2 cellular contexts compared by ENCODE assay signal in the genomic region with DNA sequence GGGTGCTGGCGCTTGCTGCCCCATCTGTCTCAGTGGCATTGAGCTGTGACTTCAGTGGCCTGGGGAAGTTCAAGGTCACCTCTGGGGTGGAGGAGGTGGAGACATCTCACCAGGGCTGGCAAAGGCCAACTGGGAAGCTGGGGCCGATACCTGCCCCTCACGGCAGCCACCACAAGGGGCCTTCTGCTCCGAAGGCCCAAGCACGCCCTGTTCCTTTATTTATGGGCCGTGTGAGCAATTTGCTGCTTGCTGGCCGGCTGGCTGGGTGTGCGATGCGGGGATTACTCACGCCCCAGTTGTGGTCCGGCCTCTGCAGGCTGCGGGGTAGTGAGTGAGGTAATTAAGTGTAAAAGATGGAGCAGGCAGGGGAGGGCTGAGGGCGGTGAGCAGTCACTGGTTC.
TF ChIP-seq lines count a peak whose summit lies in the region.

No MANE protein-coding gene starts in this region.

TF ChIP-seq in SK-N-SH, 30 proteins besides CTCF, POLR2A, EP300 and RAD21:
- no peak for TF ChIP-seq IRF3 (IDR thresholded peaks at IDR 0.05; ENCODE audit: low read depth, low read length)
- TF ChIP-seq GABPA (IDR thresholded peaks at IDR 0.05; ENCODE audit: low read depth), result no peak
- TF ChIP-seq NRF1 (IDR thresholded peaks at IDR 0.05; ENCODE audit: low read depth, low read length), result no peak
- TF ChIP-seq YY1 (IDR thresholded peaks at IDR 0.05; ENCODE audit: low read depth), result no peak
- TF ChIP-seq, protein P1, sequence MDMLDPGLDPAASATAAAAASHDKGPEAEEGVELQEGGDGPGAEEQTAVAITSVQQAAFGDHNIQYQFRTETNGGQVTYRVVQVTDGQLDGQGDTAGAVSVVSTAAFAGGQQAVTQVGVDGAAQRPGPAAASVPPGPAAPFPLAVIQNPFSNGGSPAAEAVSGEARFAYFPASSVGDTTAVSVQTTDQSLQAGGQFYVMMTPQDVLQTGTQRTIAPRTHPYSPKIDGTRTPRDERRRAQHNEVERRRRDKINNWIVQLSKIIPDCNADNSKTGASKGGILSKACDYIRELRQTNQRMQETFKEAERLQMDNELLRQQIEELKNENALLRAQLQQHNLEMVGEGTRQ (IDR thresholded peaks at IDR 0.05; ENCODE audit: borderline replicate concordance, low read depth, low read length), result no peak

TF ChIP-seq in SK-N-SH treated with all-trans-retinoic acid at 6 μM for 48 hours, 23 proteins besides CTCF, POLR2A, EP300 and RAD21:
- TF ChIP-seq PATZ1 (CRISPR knock-in tag; IDR thresholded peaks at IDR 0.05; ENCODE audit: borderline replicate concordance), result no peak
- TF ChIP-seq TCF4 (CRISPR knock-in tag; IDR thresholded peaks at IDR 0.05; ENCODE audit: borderline replicate concordance), result no peak
- TF ChIP-seq PPARA (CRISPR knock-in tag; IDR thresholded peaks at IDR 0.05; ENCODE audit: borderline replicate concordance), result no peak
- no peak for TF ChIP-seq ZNF8 (CRISPR knock-in tag; IDR thresholded peaks at IDR 0.05)
- no peak for TF ChIP-seq ISL1 (CRISPR knock-in tag; IDR thresholded peaks at IDR 0.05)
- no peak for TF ChIP-seq ZFP3 (CRISPR knock-in tag; IDR thresholded peaks at IDR 0.05)
- no peak for TF ChIP-seq ZNF70 (CRISPR knock-in tag; IDR thresholded peaks at IDR 0.05)
- TF ChIP-seq, protein P2, sequence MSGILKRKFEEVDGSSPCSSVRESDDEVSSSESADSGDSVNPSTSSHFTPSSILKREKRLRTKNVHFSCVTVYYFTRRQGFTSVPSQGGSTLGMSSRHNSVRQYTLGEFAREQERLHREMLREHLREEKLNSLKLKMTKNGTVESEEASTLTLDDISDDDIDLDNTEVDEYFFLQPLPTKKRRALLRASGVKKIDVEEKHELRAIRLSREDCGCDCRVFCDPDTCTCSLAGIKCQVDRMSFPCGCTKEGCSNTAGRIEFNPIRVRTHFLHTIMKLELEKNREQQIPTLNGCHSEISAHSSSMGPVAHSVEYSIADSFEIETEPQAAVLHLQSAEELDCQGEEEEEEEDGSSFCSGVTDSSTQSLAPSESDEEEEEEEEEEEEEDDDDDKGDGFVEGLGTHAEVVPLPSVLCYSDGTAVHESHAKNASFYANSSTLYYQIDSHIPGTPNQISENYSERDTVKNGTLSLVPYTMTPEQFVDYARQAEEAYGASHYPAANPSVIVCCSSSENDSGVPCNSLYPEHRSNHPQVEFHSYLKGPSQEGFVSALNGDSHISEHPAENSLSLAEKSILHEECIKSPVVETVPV (CRISPR knock-in tag; IDR thresholded peaks at IDR 0.05), result no peak
- no peak for TF ChIP-seq POU6F1 (CRISPR knock-in tag; IDR thresholded peaks at IDR 0.05; ENCODE audit: borderline replicate concordance, low read depth)
- TF ChIP-seq TOX (CRISPR knock-in tag; IDR thresholded peaks at IDR 0.05; ENCODE audit: borderline replicate concordance), result no peak
- TF ChIP-seq ZFP30 (CRISPR knock-in tag; IDR thresholded peaks at IDR 0.05), result no peak
- TF ChIP-seq ZC3H10 (CRISPR knock-in tag; IDR thresholded peaks at IDR 0.05), result no peak
- no peak for TF ChIP-seq RARB (CRISPR knock-in tag; IDR thresholded peaks at IDR 0.05)
- no peak for TF ChIP-seq BACH2 (CRISPR knock-in tag; IDR thresholded peaks at IDR 0.05; ENCODE audit: borderline replicate concordance)
- TF ChIP-seq, protein P3, sequence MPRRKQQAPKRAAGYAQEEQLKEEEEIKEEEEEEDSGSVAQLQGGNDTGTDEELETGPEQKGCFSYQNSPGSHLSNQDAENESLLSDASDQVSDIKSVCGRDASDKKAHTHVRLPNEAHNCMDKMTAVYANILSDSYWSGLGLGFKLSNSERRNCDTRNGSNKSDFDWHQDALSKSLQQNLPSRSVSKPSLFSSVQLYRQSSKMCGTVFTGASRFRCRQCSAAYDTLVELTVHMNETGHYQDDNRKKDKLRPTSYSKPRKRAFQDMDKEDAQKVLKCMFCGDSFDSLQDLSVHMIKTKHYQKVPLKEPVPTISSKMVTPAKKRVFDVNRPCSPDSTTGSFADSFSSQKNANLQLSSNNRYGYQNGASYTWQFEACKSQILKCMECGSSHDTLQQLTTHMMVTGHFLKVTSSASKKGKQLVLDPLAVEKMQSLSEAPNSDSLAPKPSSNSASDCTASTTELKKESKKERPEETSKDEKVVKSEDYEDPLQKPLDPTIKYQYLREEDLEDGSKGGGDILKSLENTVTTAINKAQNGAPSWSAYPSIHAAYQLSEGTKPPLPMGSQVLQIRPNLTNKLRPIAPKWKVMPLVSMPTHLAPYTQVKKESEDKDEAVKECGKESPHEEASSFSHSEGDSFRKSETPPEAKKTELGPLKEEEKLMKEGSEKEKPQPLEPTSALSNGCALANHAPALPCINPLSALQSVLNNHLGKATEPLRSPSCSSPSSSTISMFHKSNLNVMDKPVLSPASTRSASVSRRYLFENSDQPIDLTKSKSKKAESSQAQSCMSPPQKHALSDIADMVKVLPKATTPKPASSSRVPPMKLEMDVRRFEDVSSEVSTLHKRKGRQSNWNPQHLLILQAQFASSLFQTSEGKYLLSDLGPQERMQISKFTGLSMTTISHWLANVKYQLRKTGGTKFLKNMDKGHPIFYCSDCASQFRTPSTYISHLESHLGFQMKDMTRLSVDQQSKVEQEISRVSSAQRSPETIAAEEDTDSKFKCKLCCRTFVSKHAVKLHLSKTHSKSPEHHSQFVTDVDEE (CRISPR knock-in tag; IDR thresholded peaks at IDR 0.05), result no peak
- TF ChIP-seq CSDC2 (CRISPR knock-in tag; IDR thresholded peaks at IDR 0.05), result no peak
- no peak for TF ChIP-seq SNAI2 (CRISPR knock-in tag; IDR thresholded peaks at IDR 0.05)
- no peak for TF ChIP-seq ARNTL (CRISPR knock-in tag; IDR thresholded peaks at IDR 0.05; ENCODE audit: borderline replicate concordance, low read depth)
- no peak for TF ChIP-seq OSR1 (CRISPR knock-in tag; IDR thresholded peaks at IDR 0.05)
TF ChIP-seq in SK-N-SH treated with all-trans-retinoic acid at 6 μM for 48 hours: peak in this region for 0.
